ENCODE assay signal across 14 cellular contexts in genomic region chr2:202270487-202270886, GRCh38. TPM values are rescaled to one million over a fixed set of nuclear protein-coding genes. Genes with fewer than 3 reads are reported as not detected.
DNase-seq lines count a peak whose midpoint lies in the region; ATAC-seq and TF ChIP-seq lines count a peak whose summit lies in the region.
"Had no signal": no experiment of that assay in that cellular context is flagged by ENCODE, and none has a peak within 500 bp of the region (broad histone marks: within the 10 kb centered on the region; RNA-seq: fewer than 3 reads in every experiment).

No MANE protein-coding gene starts in this region.

- peak overlapping the region; percentile 78 for H3K27ac Mint-ChIP-seq in activated CD8-positive, alpha-beta T cell treated with anti-CD3 and anti-CD28 coated beads, Interleukin-2, amount 10 ng/mL, durations not matched to agents 7 days and 5 days

- DNase-seq in activated T-cell treated with anti-CD3 and anti-CD28 coated beads, Interleukin-2, amount 50 U/mL, for 4 hours, result no peak
- DNase-seq in activated T-cell treated with anti-CD3 and anti-CD28 coated beads, Interleukin-2, amount 50 U/mL, for 1 hour, result no peak
- DNase-seq in activated CD8-positive, alpha-beta T cell treated with anti-CD3 and anti-CD28 coated beads, Interleukin-2, amount 10 ng/mL, durations not matched to agents 7 days and 5 days, result no peak
- DNase-seq in osteoblast (ENCODE audit: insufficient read length, low spot score, missing footprints) (no peak), activated gamma-delta T cell treated with Interleukin-2 at 50 U/mL for 16 hours (no peak), SJCRH30 (no peak), medulla oblongata (ENCODE audit: extremely low spot score) (no peak)
- DNase-seq: ACHN, amygdala, KBM-7, left colon, WERI-Rb-1 had no signal

- no peaks in the 10 kb centered on the region for H3K9me3 Mint-ChIP-seq in activated T-cell treated with anti-CD3 and anti-CD28 coated beads, Interleukin-2, amount 50 U/mL, for 4 hours
- no peaks in the 10 kb centered on the region for H3K9me3 Mint-ChIP-seq in activated CD8-positive, alpha-beta T cell treated with anti-CD3 and anti-CD28 coated beads, Interleukin-2, amount 10 ng/mL, durations not matched to agents 7 days and 5 days (ENCODE audit: insufficient read depth)

- H3K4me2 ChIP-seq in osteoblast (ENCODE audit: insufficient read depth, low read length), result no peak overlapping the region

- CTCF ChIA-PET in activated CD8-positive, alpha-beta T cell treated with anti-CD3 and anti-CD28 coated beads, Interleukin-2, amount 10 ng/mL, durations not matched to agents 7 days and 5 days (lab: Charles Lee), result interaction anchor here (2.1 kb wide), 1 partner anchor 8 kb away, joined by 9 read pairs; no protein-coding TSS in a partner anchor

- peaks cover 68% of the 10 kb centered on the region for H4K20me1 ChIP-seq in osteoblast (ENCODE audit: insufficient read depth, low read length)

- no peaks in the 10 kb centered on the region for H3K9me3 ChIP-seq in osteoblast (ENCODE audit: low read depth, low read length)
- no peaks in the 10 kb centered on the region for H3K9me3 ChIP-seq in SJCRH30 (replicated peaks)

- peaks cover 43% of the 10 kb centered on the region for H3K4me1 Mint-ChIP-seq in activated T-cell treated with anti-CD3 and anti-CD28 coated beads, Interleukin-2, amount 50 U/mL, for 4 hours (ENCODE audit: low read depth)
- peaks cover 39% of the 10 kb centered on the region for H3K4me1 Mint-ChIP-seq in activated CD8-positive, alpha-beta T cell treated with anti-CD3 and anti-CD28 coated beads, Interleukin-2, amount 10 ng/mL, durations not matched to agents 7 days and 5 days (ENCODE audit: low read depth)

- no peak for ATAC-seq in activated T-cell treated with anti-CD3 and anti-CD28 coated beads, Interleukin-2, amount 50 U/mL, for 4 hours
- ATAC-seq in HG02798 (IDR thresholded peaks at IDR 0.05; ENCODE audit: poor library complexity, unreplicated experiment), result peak; percentile 31
- no peak for ATAC-seq in activated CD8-positive, alpha-beta T cell treated with anti-CD3 and anti-CD28 coated beads, Interleukin-2, amount 10 ng/mL, durations not matched to agents 7 days and 5 days

- H3K36me3 ChIP-seq in osteoblast (ENCODE audit: insufficient read depth, low read length) (no peaks in the 10 kb centered on the region), SJCRH30 (peaks cover 28% of the 10 kb centered on the region)

- no peaks in the 10 kb centered on the region for H3K27me3 Mint-ChIP-seq in activated T-cell treated with anti-CD3 and anti-CD28 coated beads, Interleukin-2, amount 50 U/mL, for 4 hours (ENCODE audit: low read depth)
- H3K27me3 Mint-ChIP-seq in activated CD8-positive, alpha-beta T cell treated with anti-CD3 and anti-CD28 coated beads, Interleukin-2, amount 10 ng/mL, durations not matched to agents 7 days and 5 days (ENCODE audit: low read depth), result no peaks in the 10 kb centered on the region

- peak overlapping the region; percentile 80 for H3K4me3 Mint-ChIP-seq in activated T-cell treated with anti-CD3 and anti-CD28 coated beads, Interleukin-2, amount 50 U/mL, for 4 hours
- H3K4me3 Mint-ChIP-seq in activated CD8-positive, alpha-beta T cell treated with anti-CD3 and anti-CD28 coated beads, Interleukin-2, amount 10 ng/mL, durations not matched to agents 7 days and 5 days, result peak overlapping the region; percentile 55

- POLR2A ChIA-PET in activated CD8-positive, alpha-beta T cell treated with anti-CD3 and anti-CD28 coated beads, Interleukin-2, amount 10 ng/mL, durations not matched to agents 7 days and 5 days (lab: Charles Lee), result interaction anchor here (0.9 to 1.3 kb wide), 3 partner anchors 8 to 29 kb away, joined by 3 to 5 read pairs (median 4); no protein-coding TSS in a partner anchor

- peaks cover 10% of the 10 kb centered on the region for H3K4me1 ChIP-seq in osteoblast (ENCODE audit: insufficient read depth, low read length)
- H3K4me1 ChIP-seq in SJCRH30, result peaks cover 8% of the 10 kb centered on the region; the same call in 1 of the 2 replicates

- peak overlapping the region; percentile 19 for H3K27ac ChIP-seq in osteoblast (ENCODE audit: low read depth, low read length)
- H3K27ac ChIP-seq in SJCRH30, result no peak overlapping the region
- H3K27ac ChIP-seq: parathyroid adenoma, WERI-Rb-1 had no signal

- TF ChIP-seq CTCF in osteoblast (IDR thresholded peaks at IDR 0.05; ENCODE audit: extremely low read depth, low read depth, low read length), result no peak

- peaks cover 98% of the 10 kb centered on the region for H3K79me2 ChIP-seq in osteoblast (ENCODE audit: insufficient read depth, low read length)

- peaks cover 25% of the 10 kb centered on the region for H3K36me3 Mint-ChIP-seq in activated T-cell treated with anti-CD3 and anti-CD28 coated beads, Interleukin-2, amount 50 U/mL, for 4 hours (ENCODE audit: insufficient read depth)
- peaks cover 16% of the 10 kb centered on the region for H3K36me3 Mint-ChIP-seq in activated CD8-positive, alpha-beta T cell treated with anti-CD3 and anti-CD28 coated beads, Interleukin-2, amount 10 ng/mL, durations not matched to agents 7 days and 5 days (ENCODE audit: low read depth)

- no peak overlapping the region for H2AFZ ChIP-seq in osteoblast (ENCODE audit: low read length)
- H2AFZ ChIP-seq: parathyroid adenoma had no signal

- H3K4me3 ChIP-seq in osteoblast (ENCODE audit: insufficient read depth, low read length) (no peak overlapping the region), SJCRH30 (no peak overlapping the region)

- H3K27me3 ChIP-seq in osteoblast (ENCODE audit: insufficient read depth, low read length), result no peaks in the 10 kb centered on the region
- no peaks in the 10 kb centered on the region for H3K27me3 ChIP-seq in SJCRH30

RNA-seq across cellular contexts. Expression of gene NOP58, which starts 4.9 kb away (rescaled TPM):
- 100 to 1,000 TPM; 349 to 393 (median 377) TPM for total RNA-seq in activated T-cell treated with anti-CD3 and anti-CD28 coated beads, Interleukin-2, amount 50 U/mL, for 4 hours
- 100 to 1,000 TPM; 120 to 122 TPM for total RNA-seq in activated CD8-positive, alpha-beta T cell treated with anti-CD3 and anti-CD28 coated beads, Interleukin-2, amount 10 ng/mL, durations not matched to agents 7 days and 5 days
- total RNA-seq in osteoblast, result 40.1 and 41.3 TPM in 2 replicates
- 134 and 160 TPM in 2 replicates for total RNA-seq in SJCRH30 (2014; rRNA removed; shearing (Covaris generic))

RNA-seq across cellular contexts. Expression of gene SUMO1, which starts 32.1 kb away (rescaled TPM):
- 100 to 1,000 TPM in 2 of 3 donors, 10 to 100 TPM in 1; 96.6 to 110 (median 105) TPM for total RNA-seq in activated T-cell treated with anti-CD3 and anti-CD28 coated beads, Interleukin-2, amount 50 U/mL, for 4 hours
- total RNA-seq in activated CD8-positive, alpha-beta T cell treated with anti-CD3 and anti-CD28 coated beads, Interleukin-2, amount 10 ng/mL, durations not matched to agents 7 days and 5 days, result 10 to 100 TPM; 98.2 to 99.2 TPM
- 107 and 111 TPM in 2 replicates for total RNA-seq in osteoblast
- 176 and 198 TPM in 2 replicates for total RNA-seq in SJCRH30 (2014; rRNA removed; shearing (Covaris generic))
